8 cellular contexts compared by ENCODE assay signal in genomic region chr9:131398204-131398603, GRCh38. TPM values are rescaled to one million over a fixed set of nuclear protein-coding genes. Genes with fewer than 3 reads are reported as not detected.
DNase-seq lines count a peak whose midpoint lies in the region; ATAC-seq, FAIRE-seq and TF ChIP-seq lines count a peak whose summit lies in the region.

No MANE protein-coding gene starts in this region.

- H3K9me3 ChIP-seq in neutrophil, result no peaks in the 10 kb centered on the region

- H3K4me1 ChIP-seq in neutrophil (ENCODE audit: control insufficient read depth in 1 of 2, insufficient read depth in 1 of 2, low read depth in 1 of 2, low read length in 1 of 2), result peaks cover 46 to 55% of the 10 kb centered on the region in 2 experiments

- no peak for ATAC-seq in GM19452 (IDR thresholded peaks at IDR 0.05; ENCODE audit: unreplicated experiment)
- no peak for ATAC-seq in GM21528 (IDR thresholded peaks at IDR 0.05; ENCODE audit: low FRiP score, unreplicated experiment)

- H3K27me3 ChIP-seq in neutrophil, result no peaks in the 10 kb centered on the region

- peak overlapping the region; percentile 72 for H3K27ac ChIP-seq in neutrophil

- no peak for TF ChIP-seq POLR2A in H54 (IDR thresholded peaks at IDR 0.05; ENCODE audit: low read depth, low read length)

- no peaks in the 10 kb centered on the region for H3K36me3 ChIP-seq in neutrophil

- FAIRE-seq in GM19239 (lab: Jason Lieb, UNC), result peak; percentile 92
- FAIRE-seq in H54 (lab: Jason Lieb, UNC), result no peak

- no peak for TF ChIP-seq CTCF in neutrophil (IDR thresholded peaks at IDR 0.05)

- peak; percentile 62 for DNase-seq in GM19239 (ENCODE audit: insufficient read length, low spot score)
- peak; percentile 66 for DNase-seq in SK-N-DZ (ENCODE audit: low spot score)
- DNase-seq in cerebellar cortex (ENCODE audit: low spot score), result peak; percentile 60
- DNase-seq in cerebellum (ENCODE audit: low spot score), result no peak
- no peak for DNase-seq in H54 (ENCODE audit: insufficient read length, low spot score)

- H3K4me3 ChIP-seq in neutrophil (ENCODE audit: low read depth in 1 of 2, low read length in 1 of 2), result peak overlapping the region; percentile 18 to 33

RNA-seq across cellular contexts. Expression of gene PRRC2B, which starts 4.3 kb away (rescaled TPM):
- polyA plus RNA-seq in SK-N-DZ (2014; cell fraction: cytosol; rRNA removed), result 81.2 and 95.5 TPM in 2 replicates
- 79.4 and 130 TPM in 2 replicates for polyA plus RNA-seq in SK-N-DZ (2014; cell fraction: nucleus; rRNA removed)
- total RNA-seq in cerebellum, result 162 TPM

Comparison
In these comparisons a context has a peak if more than half of its experiments do, and no peak if none do; other contexts are left out.
1. DNase-seq: peak in GM19239 (single experiment), SK-N-DZ (single experiment) and cerebellar cortex (single experiment); none in cerebellum (single experiment) and H54 (single experiment).